Comparison of ENCODE assay signal across 1 cellular context in the genomic region with DNA sequence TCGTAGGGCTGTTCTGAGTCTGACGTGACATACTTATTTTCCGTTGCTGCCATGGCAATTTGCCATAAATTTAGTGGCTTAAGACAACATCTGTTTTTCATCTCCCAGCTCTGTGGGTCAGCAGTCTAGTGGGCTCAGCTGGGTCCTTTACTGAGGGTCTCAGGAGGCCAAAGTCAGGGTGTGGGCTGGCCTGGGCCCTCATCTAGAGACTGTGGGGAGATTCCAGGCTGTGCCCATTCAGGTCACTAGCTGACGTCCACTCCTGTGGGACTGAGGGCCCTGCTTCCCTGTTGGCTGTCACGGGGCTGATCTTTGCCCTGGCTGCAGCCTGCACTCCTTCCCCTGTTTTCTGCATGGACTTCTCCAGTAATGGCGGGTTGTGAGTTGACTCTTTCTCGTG.
A peak's percentile ranks its signal among the peaks of the same experiment; 100 is the strongest.
TF ChIP-seq lines count a peak whose summit lies in the region.

No MANE protein-coding gene starts in this region.

TF ChIP-seq in K562, 482 proteins besides CTCF, POLR2A, EP300 and RAD21 (continued from another document):
- TF ChIP-seq ZFP1 (CRISPR knock-in tag; IDR thresholded peaks at IDR 0.05) (no peak), TAL1 (IDR thresholded peaks at IDR 0.05) (no peak), PHF20 (IDR thresholded peaks at IDR 0.05; ENCODE audit: partially characterized antibody) (no peak), CHD4 (IDR thresholded peaks at IDR 0.05; ENCODE audit: insufficient read depth, insufficient replicate concordance, low read depth, low read length, poor library complexity, severe bottlenecking) (no peak), ZMIZ1 (IDR thresholded peaks at IDR 0.05; ENCODE audit: low read depth in 2 of 2, low read length in 2 of 2) (no peak), CBX3 (IDR thresholded peaks at IDR 0.05; ENCODE audit: borderline replicate concordance in 1 of 2, low read length in 2 of 2) (no peak), ZFPM2 (CRISPR knock-in tag; IDR thresholded peaks at IDR 0.05) (no peak), NFIC (IDR thresholded peaks at IDR 0.05) (peak; percentile 21; the same call in 1 of the 2 replicates), TRIM25 (IDR thresholded peaks at IDR 0.05; ENCODE audit: borderline replicate concordance) (no peak), PRMT5 (CRISPR knock-in tag; IDR thresholded peaks at IDR 0.05) (no peak), HDAC1 (IDR thresholded peaks at IDR 0.05) (no peak), PHF21A (IDR thresholded peaks at IDR 0.05; ENCODE audit: borderline replicate concordance, low read depth) (no peak), YY1 (IDR thresholded peaks at IDR 0.05; ENCODE audit: borderline replicate concordance in 1 of 3, control insufficient read depth in 1 of 3, extremely low read depth in 1 of 3, insufficient read depth in 3 of 3, insufficient read length in 1 of 3, insufficient replicate concordance in 2 of 3, low read depth in 1 of 3, low read length in 2 of 3) (peak in 1 of 3 experiments; percentile 20), ZNF717 (CRISPR knock-in tag; IDR thresholded peaks at IDR 0.05) (0 out of 2 replicates have a peak, but pooled peaks have one; percentile 13)
- TF ChIP-seq, protein P1, sequence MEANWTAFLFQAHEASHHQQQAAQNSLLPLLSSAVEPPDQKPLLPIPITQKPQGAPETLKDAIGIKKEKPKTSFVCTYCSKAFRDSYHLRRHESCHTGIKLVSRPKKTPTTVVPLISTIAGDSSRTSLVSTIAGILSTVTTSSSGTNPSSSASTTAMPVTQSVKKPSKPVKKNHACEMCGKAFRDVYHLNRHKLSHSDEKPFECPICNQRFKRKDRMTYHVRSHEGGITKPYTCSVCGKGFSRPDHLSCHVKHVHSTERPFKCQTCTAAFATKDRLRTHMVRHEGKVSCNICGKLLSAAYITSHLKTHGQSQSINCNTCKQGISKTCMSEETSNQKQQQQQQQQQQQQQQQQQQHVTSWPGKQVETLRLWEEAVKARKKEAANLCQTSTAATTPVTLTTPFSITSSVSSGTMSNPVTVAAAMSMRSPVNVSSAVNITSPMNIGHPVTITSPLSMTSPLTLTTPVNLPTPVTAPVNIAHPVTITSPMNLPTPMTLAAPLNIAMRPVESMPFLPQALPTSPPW (CRISPR knock-in tag; IDR thresholded peaks at IDR 0.05), result no peak
